ENCODE assay signal across 2 cellular contexts in the genomic region with DNA sequence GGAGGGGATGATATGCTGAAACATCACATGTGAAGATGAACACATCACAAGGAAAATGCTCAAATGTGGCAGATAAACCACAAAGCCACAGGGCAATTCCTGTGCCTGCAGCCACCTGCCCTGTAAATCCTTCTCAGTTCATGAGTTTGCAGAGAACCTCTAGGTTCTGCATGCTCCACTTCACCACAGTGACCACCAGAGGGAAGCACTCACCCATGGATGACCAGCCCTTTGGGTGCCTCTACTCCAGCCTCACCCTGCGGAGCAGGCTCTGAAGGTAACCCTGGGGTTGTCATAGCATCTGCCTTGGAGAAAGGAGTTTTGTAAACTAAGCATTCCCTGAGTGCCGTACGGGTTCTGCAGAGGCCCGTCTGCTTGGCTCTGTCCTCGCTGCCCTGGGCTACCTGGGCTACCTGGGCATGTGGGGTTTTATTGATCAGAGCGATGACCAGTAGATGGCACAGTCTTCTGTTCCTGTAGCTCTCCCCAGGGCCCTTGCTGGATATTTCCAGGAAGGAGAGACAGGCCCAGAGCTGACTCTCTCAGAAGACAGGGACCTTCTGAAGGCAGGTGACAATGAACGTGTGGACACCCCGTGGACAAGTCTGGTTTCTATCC.
A peak's percentile ranks its signal among the peaks of the same experiment; 100 is the strongest.
TF ChIP-seq lines count a peak whose summit lies in the region.

No MANE protein-coding gene starts in this region.

TF ChIP-seq in A549, 52 proteins besides CTCF, POLR2A, EP300 and RAD21:
- no peak for TF ChIP-seq HMGXB4 (CRISPR knock-in tag; IDR thresholded peaks at IDR 0.05; ENCODE audit: borderline replicate concordance)
- peak; percentile 36; the same call in 1 of the 3 replicates for TF ChIP-seq SMC3 (IDR thresholded peaks at IDR 0.05)
TF ChIP-seq in A549: peak in this region for 1.

TF ChIP-seq in GM12878, 131 proteins besides CTCF, POLR2A, EP300 and RAD21:
- TF ChIP-seq SMC3 (IDR thresholded peaks at IDR 0.05; ENCODE audit: borderline replicate concordance, low read length) (peak; percentile 12; the same call in 1 of the 2 replicates), ZNF274 (IDR thresholded peaks at IDR 0.05; ENCODE audit: insufficient read depth, insufficient read length) (no peak)
- TF ChIP-seq, protein P1, sequence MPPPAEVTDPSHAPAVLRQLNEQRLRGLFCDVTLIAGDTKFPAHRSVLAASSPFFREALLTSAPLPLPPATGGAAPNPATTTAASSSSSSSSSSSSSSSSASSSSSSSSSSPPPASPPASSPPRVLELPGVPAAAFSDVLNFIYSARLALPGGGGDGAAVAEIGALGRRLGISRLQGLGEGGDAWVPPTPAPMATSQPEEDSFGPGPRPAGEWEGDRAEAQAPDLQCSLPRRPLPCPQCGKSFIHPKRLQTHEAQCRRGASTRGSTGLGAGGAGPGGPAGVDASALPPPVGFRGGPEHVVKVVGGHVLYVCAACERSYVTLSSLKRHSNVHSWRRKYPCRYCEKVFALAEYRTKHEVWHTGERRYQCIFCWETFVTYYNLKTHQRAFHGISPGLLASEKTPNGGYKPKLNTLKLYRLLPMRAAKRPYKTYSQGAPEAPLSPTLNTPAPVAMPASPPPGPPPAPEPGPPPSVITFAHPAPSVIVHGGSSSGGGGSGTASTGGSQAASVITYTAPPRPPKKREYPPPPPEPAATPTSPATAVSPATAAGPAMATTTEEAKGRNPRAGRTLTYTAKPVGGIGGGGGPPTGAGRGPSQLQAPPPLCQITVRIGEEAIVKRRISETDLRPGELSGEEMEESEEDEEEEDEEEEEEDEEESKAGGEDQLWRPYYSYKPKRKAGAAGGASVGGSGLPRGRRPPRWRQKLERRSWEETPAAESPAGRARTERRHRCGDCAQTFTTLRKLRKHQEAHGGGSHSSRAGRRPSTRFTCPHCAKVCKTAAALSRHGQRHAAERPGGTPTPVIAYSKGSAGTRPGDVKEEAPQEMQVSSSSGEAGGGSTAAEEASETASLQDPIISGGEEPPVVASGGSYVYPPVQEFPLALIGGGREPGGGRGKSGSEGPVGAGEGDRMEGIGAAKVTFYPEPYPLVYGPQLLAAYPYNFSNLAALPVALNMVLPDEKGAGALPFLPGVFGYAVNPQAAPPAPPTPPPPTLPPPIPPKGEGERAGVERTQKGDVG (CRISPR knock-in tag; IDR thresholded peaks at IDR 0.05): no peak
TF ChIP-seq in GM12878: peak in this region for 1.
